1 cellular context compared by ENCODE assay signal in genomic region chr1:228151170-228151513, GRCh38.
TF ChIP-seq lines count a peak whose summit lies in the region.

No MANE protein-coding gene starts in this region.

TF ChIP-seq in H1, 55 proteins besides CTCF, POLR2A, EP300 and RAD21:
- TF ChIP-seq E2F6 (IDR thresholded peaks at IDR 0.05) (no peak), YY1 (IDR thresholded peaks at IDR 0.05; ENCODE audit: low read depth, low read length) (no peak), SP1 (IDR thresholded peaks at IDR 0.05; ENCODE audit: low read depth, low read length) (no peak), RFX5 (IDR thresholded peaks at IDR 0.05; ENCODE audit: borderline replicate concordance, low read depth, low read length) (no peak), CREB1 (IDR thresholded peaks at IDR 0.05) (no peak), CHD2 (IDR thresholded peaks at IDR 0.05; ENCODE audit: low read length) (no peak), BACH1 (IDR thresholded peaks at IDR 0.05; ENCODE audit: low read length) (no peak)
